18 cellular contexts compared by ENCODE assay signal in the genomic region with DNA sequence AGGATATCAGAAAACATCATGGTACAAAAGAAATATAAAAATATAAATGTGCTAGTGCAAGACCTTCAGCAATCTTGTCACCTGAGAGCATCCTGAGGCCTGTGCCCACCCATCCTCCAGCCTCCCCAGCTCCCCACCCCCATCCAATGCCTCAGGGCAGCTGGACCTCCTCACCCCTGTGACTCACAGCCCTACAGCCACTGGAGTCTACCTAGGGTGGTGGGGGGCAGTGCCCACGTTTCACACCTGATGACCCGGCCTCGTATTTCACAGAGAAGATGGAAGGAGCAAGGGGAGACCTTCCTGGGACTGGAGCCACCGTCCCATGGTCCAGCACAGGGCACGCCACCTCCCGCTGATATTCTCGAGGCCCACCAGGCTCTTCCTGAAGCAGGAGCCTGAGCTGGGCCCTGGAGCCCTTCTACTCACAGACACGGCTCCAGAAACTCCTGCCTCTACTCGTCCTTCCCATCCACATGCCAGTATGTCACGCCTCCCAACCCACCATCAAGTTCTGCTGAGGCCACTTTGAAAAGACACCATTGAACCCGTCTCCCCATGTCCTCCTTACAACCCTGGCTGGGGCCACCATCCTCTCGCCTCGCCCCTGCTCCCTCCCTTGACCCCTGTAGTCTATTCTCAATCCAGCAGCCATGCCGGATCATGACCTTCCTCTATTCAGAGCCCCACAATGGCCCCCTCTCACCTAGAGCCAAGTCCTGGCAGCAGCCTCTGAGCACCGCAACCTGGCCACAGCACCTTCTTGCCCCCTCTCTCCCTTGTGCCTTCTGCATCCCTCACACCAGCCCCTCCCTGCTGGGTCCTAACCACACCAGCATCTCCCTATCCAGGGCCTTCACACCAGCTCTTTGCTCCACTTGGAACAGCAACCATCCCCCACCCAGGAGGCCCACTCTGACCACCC. TPM values are rescaled to one million over a fixed set of nuclear protein-coding genes. Genes with fewer than 3 reads are reported as not detected.
A peak's percentile ranks its signal among the peaks of the same experiment; 100 is the strongest.
DNase-seq lines count a peak whose midpoint lies in the region; ATAC-seq and TF ChIP-seq lines count a peak whose summit lies in the region.
"Had no signal": no experiment of that assay in that cellular context is flagged by ENCODE, and none has a peak within 500 bp of the region (broad histone marks: within the 10 kb centered on the region; RNA-seq: fewer than 3 reads in every experiment).

No MANE protein-coding gene starts in this region.

- POLR2A ChIA-PET in activated CD8-positive, alpha-beta T cell treated with anti-CD3 and anti-CD28 coated beads, Interleukin-2, amount 10 ng/mL, durations not matched to agents 7 days and 5 days (lab: Charles Lee), result no interaction called here
- POLR2A ChIA-PET in activated CD8-positive, alpha-beta T cell treated with anti-CD3 and anti-CD28 coated beads for 36 hours (lab: Charles Lee), result interaction anchor here (1.0 kb wide), 1 partner anchor 25 kb away, joined by 3 read pairs; no protein-coding TSS in a partner anchor

- H3K4me3 Mint-ChIP-seq in activated CD8-positive, alpha-beta T cell treated with anti-CD3 and anti-CD28 coated beads, Interleukin-2, amount 10 ng/mL, durations not matched to agents 7 days and 5 days, result no peak overlapping the region
- no peak overlapping the region for H3K4me3 Mint-ChIP-seq in activated CD8-positive, alpha-beta T cell treated with anti-CD3 and anti-CD28 coated beads for 36 hours
- H3K4me3 Mint-ChIP-seq in immature natural killer cell, result peak overlapping the region; percentile 66 to 88 (median 76)
- H3K4me3 Mint-ChIP-seq in stimulated activated effector memory CD8-positive, alpha-beta T cell treated with anti-CD3 and anti-CD28 coated beads, Interleukin-12 subunit alpha, Interleukin-12 subunit beta, amount 100 ng/mL, for 72 hours, result no peak overlapping the region
- H3K4me3 Mint-ChIP-seq: naive thymus-derived CD4-positive, alpha-beta T cell had no signal

- H3K27ac Mint-ChIP-seq in activated CD8-positive, alpha-beta T cell treated with anti-CD3 and anti-CD28 coated beads, Interleukin-2, amount 10 ng/mL, durations not matched to agents 7 days and 5 days, result peak overlapping the region; percentile 48
- no peak overlapping the region for H3K27ac Mint-ChIP-seq in activated CD8-positive, alpha-beta T cell treated with anti-CD3 and anti-CD28 coated beads for 36 hours
- peak overlapping the region; percentile 88 to 100 (median 95) for H3K27ac Mint-ChIP-seq in immature natural killer cell
- H3K27ac Mint-ChIP-seq in stimulated activated effector memory CD8-positive, alpha-beta T cell treated with anti-CD3 and anti-CD28 coated beads, Interleukin-12 subunit alpha, Interleukin-12 subunit beta, amount 100 ng/mL, for 72 hours, result peak overlapping the region; percentile 89
- H3K27ac Mint-ChIP-seq: activated T-helper 2 cell treated with anti-CD3 and anti-CD28 coated beads, Interferon-gamma antibody, Interleukin-2, Interleukin-4, amounts not matched to agents 10 μg/mL and 5 μg/mL and 100 μg/mL, durations not matched to agents 14 hours and 24 hours and 36 hours had no signal

- peaks cover 40% of the 10 kb centered on the region for H3K4me1 Mint-ChIP-seq in activated CD8-positive, alpha-beta T cell treated with anti-CD3 and anti-CD28 coated beads, Interleukin-2, amount 10 ng/mL, durations not matched to agents 7 days and 5 days (ENCODE audit: low read depth)
- peaks cover 25% of the 10 kb centered on the region for H3K4me1 Mint-ChIP-seq in activated CD8-positive, alpha-beta T cell treated with anti-CD3 and anti-CD28 coated beads for 36 hours (ENCODE audit: low read depth)
- H3K4me1 Mint-ChIP-seq in immature natural killer cell, result peaks cover 99 to 100% of the 10 kb centered on the region in 2 donors
- H3K4me1 Mint-ChIP-seq in stimulated activated effector memory CD8-positive, alpha-beta T cell treated with anti-CD3 and anti-CD28 coated beads, Interleukin-12 subunit alpha, Interleukin-12 subunit beta, amount 100 ng/mL, for 72 hours, result peaks cover 80% of the 10 kb centered on the region

- no peaks in the 10 kb centered on the region for H3K27me3 Mint-ChIP-seq in activated CD8-positive, alpha-beta T cell treated with anti-CD3 and anti-CD28 coated beads, Interleukin-2, amount 10 ng/mL, durations not matched to agents 7 days and 5 days (ENCODE audit: low read depth)
- H3K27me3 Mint-ChIP-seq in activated CD8-positive, alpha-beta T cell treated with anti-CD3 and anti-CD28 coated beads for 36 hours, result no peaks in the 10 kb centered on the region
- peaks cover 6 to 13% (median 6%) of the 10 kb centered on the region in 3 donors for H3K27me3 Mint-ChIP-seq in immature natural killer cell (ENCODE audit: low read depth in 3 of 3)
- H3K27me3 Mint-ChIP-seq: naive thymus-derived CD4-positive, alpha-beta T cell had no signal

- peaks cover 90% of the 10 kb centered on the region for H3K36me3 Mint-ChIP-seq in activated CD8-positive, alpha-beta T cell treated with anti-CD3 and anti-CD28 coated beads, Interleukin-2, amount 10 ng/mL, durations not matched to agents 7 days and 5 days (ENCODE audit: low read depth)
- peaks cover 79% of the 10 kb centered on the region for H3K36me3 Mint-ChIP-seq in activated CD8-positive, alpha-beta T cell treated with anti-CD3 and anti-CD28 coated beads for 36 hours (ENCODE audit: low read depth)
- H3K36me3 Mint-ChIP-seq in immature natural killer cell, result peaks cover 47 to 90% (median 52%) of the 10 kb centered on the region in 3 donors
- H3K36me3 Mint-ChIP-seq in stimulated activated effector memory CD8-positive, alpha-beta T cell treated with anti-CD3 and anti-CD28 coated beads, Interleukin-12 subunit alpha, Interleukin-12 subunit beta, amount 100 ng/mL, for 72 hours, result peaks cover 96% of the 10 kb centered on the region

- H3K9me3 Mint-ChIP-seq in activated CD8-positive, alpha-beta T cell treated with anti-CD3 and anti-CD28 coated beads, Interleukin-2, amount 10 ng/mL, durations not matched to agents 7 days and 5 days (ENCODE audit: insufficient read depth), result peaks cover 13% of the 10 kb centered on the region
- H3K9me3 Mint-ChIP-seq in activated CD8-positive, alpha-beta T cell treated with anti-CD3 and anti-CD28 coated beads for 36 hours, result peaks cover 7% of the 10 kb centered on the region
- peaks cover 0 to 3% (median 0%) of the 10 kb centered on the region in 6 donors for H3K9me3 Mint-ChIP-seq in immature natural killer cell
- peaks cover 10% of the 10 kb centered on the region for H3K9me3 Mint-ChIP-seq in stimulated activated effector memory CD8-positive, alpha-beta T cell treated with anti-CD3 and anti-CD28 coated beads, Interleukin-12 subunit alpha, Interleukin-12 subunit beta, amount 100 ng/mL, for 72 hours

- ATAC-seq in activated CD8-positive, alpha-beta T cell treated with anti-CD3 and anti-CD28 coated beads, Interleukin-2, amount 10 ng/mL, durations not matched to agents 7 days and 5 days, result no peak
- no peak for ATAC-seq in activated CD8-positive, alpha-beta T cell treated with anti-CD3 and anti-CD28 coated beads for 36 hours
- ATAC-seq in stimulated activated effector memory CD8-positive, alpha-beta T cell treated with anti-CD3 and anti-CD28 coated beads, Interleukin-12 subunit alpha, Interleukin-12 subunit beta, amount 100 ng/mL, for 72 hours, result no peak
- ATAC-seq in SK-N-SH treated with all-trans-retinoic acid at 6 μM for 48 hours, result no peak
- no peak for ATAC-seq in GM21381 (IDR thresholded peaks at IDR 0.05; ENCODE audit: unreplicated experiment)
- ATAC-seq: naive thymus-derived CD4-positive, alpha-beta T cell had no signal

- intact Hi-C loops in activated CD8-positive, alpha-beta T cell treated with anti-CD3 and anti-CD28 coated beads for 36 hours (cut with micrococcal nuclease), result loop anchor here (10.0 kb wide), 1 partner anchor 64 kb away; no protein-coding TSS in a partner anchor

- no peak for TF ChIP-seq CTCF in activated CD8-positive, alpha-beta T cell treated with anti-CD3 and anti-CD28 coated beads for 36 hours (IDR thresholded peaks at IDR 0.05)

- peak; percentile 12 for DNase-seq in activated CD8-positive, alpha-beta T cell treated with anti-CD3 and anti-CD28 coated beads, Interleukin-2, amount 10 ng/mL, durations not matched to agents 7 days and 5 days
- DNase-seq in activated CD8-positive, alpha-beta T cell treated with anti-CD3 and anti-CD28 coated beads for 36 hours, result no peak
- peak; percentile 37 for DNase-seq in activated CD8-positive, alpha-beta memory T cell treated with anti-CD3 and anti-CD28 coated beads, Interleukin-2, amount 50 U/mL, for 48 hours
- DNase-seq in immature natural killer cell, result no peak
- no peak for DNase-seq in stimulated activated effector memory CD8-positive, alpha-beta T cell treated with anti-CD3 and anti-CD28 coated beads, Interleukin-12 subunit alpha, Interleukin-12 subunit beta, amount 100 ng/mL, for 72 hours (ENCODE audit: low spot score in 2 of 2)
- no peak for DNase-seq in NCI-H187 (lab: John Stamatoyannopoulos, UW)
- DNase-seq: cerebellar nuclear complex; DMS 273 treated with DMSO at 0.1 percent for 48 hours; GOT3; naive thymus-derived CD4-positive, alpha-beta T cell; NCI-H1092 treated with DMSO at 0.1 percent for 48 hours; NCI-H2081 treated with DMSO at 0.1 percent for 48 hours; NCI-H526; SW 1271 had no signal

- CTCF ChIA-PET in activated CD8-positive, alpha-beta T cell treated with anti-CD3 and anti-CD28 coated beads, Interleukin-2, amount 10 ng/mL, durations not matched to agents 7 days and 5 days (lab: Charles Lee), result interaction anchor here (1.5 kb wide), 1 partner anchor 49 kb away, joined by 3 read pairs; no protein-coding TSS in a partner anchor
- CTCF ChIA-PET in activated CD8-positive, alpha-beta T cell treated with anti-CD3 and anti-CD28 coated beads for 36 hours (lab: Charles Lee), result interaction anchor here (1.5 kb wide), 1 partner anchor 13 kb away, joined by 4 read pairs; no protein-coding TSS in a partner anchor

TF ChIP-seq in SK-N-SH treated with all-trans-retinoic acid at 6 μM for 48 hours, 23 proteins besides CTCF, POLR2A, EP300 and RAD21 (continues in another document):
- no peak for TF ChIP-seq BACH2 (CRISPR knock-in tag; IDR thresholded peaks at IDR 0.05; ENCODE audit: borderline replicate concordance)

RNA-seq across cellular contexts. Expression of a gene that starts 13.3 kb away (rescaled TPM):
- 10 to 100 TPM; 43.2 to 44.0 TPM for total RNA-seq in activated CD8-positive, alpha-beta T cell treated with anti-CD3 and anti-CD28 coated beads, Interleukin-2, amount 10 ng/mL, durations not matched to agents 7 days and 5 days
- 10 to 100 TPM; 36.7 to 40.0 TPM for total RNA-seq in activated CD8-positive, alpha-beta T cell treated with anti-CD3 and anti-CD28 coated beads for 36 hours
- polyA plus RNA-seq in immature natural killer cell, result 1,000 to 10,000 TPM in 1 of 3 donors, 100 to 1,000 TPM in 2; 649 to 1,111 (median 667) TPM

RNA-seq across cellular contexts. Expression of a gene that starts 30.2 kb away (rescaled TPM):
- 10 to 100 TPM; 43.9 to 47.5 TPM for total RNA-seq in activated CD8-positive, alpha-beta T cell treated with anti-CD3 and anti-CD28 coated beads, Interleukin-2, amount 10 ng/mL, durations not matched to agents 7 days and 5 days
- 10 to 100 TPM; 48.5 to 49.3 TPM for total RNA-seq in activated CD8-positive, alpha-beta T cell treated with anti-CD3 and anti-CD28 coated beads for 36 hours
- polyA plus RNA-seq in immature natural killer cell, result 1,000 to 10,000 TPM; 2,262 to 2,521 (median 2,438) TPM
- total RNA-seq: endothelial cell of umbilical vein had no signal
- polyA plus RNA-seq: endothelial cell of umbilical vein had no signal

Comparison
In these comparisons a context has a peak if more than half of its experiments do, and no peak if none do; other contexts are left out.
1. DNase-seq: peak in activated CD8-positive, alpha-beta T cell treated with anti-CD3 and anti-CD28 coated beads, Interleukin-2, amount 10 ng/mL, durations not matched to agents 7 days and 5 days (single experiment) and activated CD8-positive, alpha-beta memory T cell treated with anti-CD3 and anti-CD28 coated beads, Interleukin-2, amount 50 U/mL, for 48 hours (single experiment); none in activated CD8-positive, alpha-beta T cell treated with anti-CD3 and anti-CD28 coated beads for 36 hours (single experiment), immature natural killer cell (0 of 3), stimulated activated effector memory CD8-positive, alpha-beta T cell treated with anti-CD3 and anti-CD28 coated beads, Interleukin-12 subunit alpha, Interleukin-12 subunit beta, amount 100 ng/mL, for 72 hours (0 of 2) and NCI-H187 (0 of 2).
2. H3K4me3 Mint-ChIP-seq: peak in immature natural killer cell (5 of 5); none in activated CD8-positive, alpha-beta T cell treated with anti-CD3 and anti-CD28 coated beads, Interleukin-2, amount 10 ng/mL, durations not matched to agents 7 days and 5 days (single experiment), activated CD8-positive, alpha-beta T cell treated with anti-CD3 and anti-CD28 coated beads for 36 hours (single experiment) and stimulated activated effector memory CD8-positive, alpha-beta T cell treated with anti-CD3 and anti-CD28 coated beads, Interleukin-12 subunit alpha, Interleukin-12 subunit beta, amount 100 ng/mL, for 72 hours (single experiment).